Comparison of ENCODE assay signal across 8 cellular contexts in the genomic region with DNA sequence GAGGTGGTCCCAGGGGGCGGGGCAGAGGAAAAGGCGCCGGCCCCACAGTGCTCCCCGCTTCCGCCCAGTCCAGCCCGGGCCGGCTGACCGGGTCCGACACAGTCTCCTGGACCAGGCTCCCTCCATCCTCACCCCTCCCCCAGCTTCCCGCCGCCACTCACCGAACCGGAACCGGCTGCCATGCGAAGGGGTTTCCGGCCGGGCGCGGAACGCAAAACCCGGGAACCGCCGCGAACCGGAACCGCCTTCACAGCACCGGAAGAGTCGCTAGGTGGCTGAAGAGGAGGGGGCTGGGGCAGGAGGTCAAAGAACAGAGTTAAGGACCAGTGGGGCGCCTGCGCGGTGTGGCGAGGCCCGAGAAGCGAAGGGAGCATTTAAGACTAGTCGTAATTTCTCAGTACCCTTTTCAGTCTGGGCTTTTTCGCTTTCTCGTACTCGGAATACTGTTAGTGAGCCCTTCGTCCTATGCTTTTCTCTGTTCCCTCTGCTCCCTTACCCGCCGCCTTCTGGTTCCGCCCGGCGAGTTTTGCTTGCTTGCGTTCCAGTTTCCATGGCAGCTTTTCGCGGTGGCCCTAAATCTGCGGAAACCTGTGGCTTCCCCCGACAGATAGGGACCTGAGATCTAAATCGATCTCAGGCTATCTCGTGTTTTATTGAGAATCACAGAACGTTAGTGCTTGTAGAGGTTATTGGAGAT. TPM values are rescaled to one million over a fixed set of nuclear protein-coding genes. Genes with fewer than 3 reads are reported as not detected.
DNase-seq lines count a peak whose midpoint lies in the region; ATAC-seq and TF ChIP-seq lines count a peak whose summit lies in the region.

Gene SENP1 (minus strand): TSS at position 213 of the 697 bp plus-strand sequence. CDS start 4,607 bp downstream, outside the sequence.

- intact Hi-C loops in activated CD4-positive, alpha-beta memory T cell treated with anti-CD3 and anti-CD28 coated beads for 36 hours (cut with micrococcal nuclease), result loop anchor here (1.0 to 5.0 kb wide), 6 partner anchors 13 to 611 kb away; partner anchors contain the start of genes ASB8, CCNT1, PFKM and RPAP3
- intact Hi-C loops in right lobe of liver (cut with DNase I), result no loop called here

- H3K4me1 Mint-ChIP-seq in activated CD4-positive, alpha-beta memory T cell treated with anti-CD3 and anti-CD28 coated beads for 36 hours (ENCODE audit: low read depth), result peaks cover 47% of the 10 kb centered on the region

- peak; percentile 71 for DNase-seq in NCI-H82 treated with DMSO at 0.1 percent for 48 hours (lab: John Stamatoyannopoulos, UW; ENCODE audit: unreplicated experiment)
- peak; percentile 94 for DNase-seq in activated CD4-positive, alpha-beta memory T cell treated with anti-CD3 and anti-CD28 coated beads for 36 hours
- peak; percentile 74 to 85 for DNase-seq in dermis microvascular lymphatic vessel endothelial cell (ENCODE audit: low read depth in 2 of 2)
- peak; percentile 89 to 92 (median 92) for DNase-seq in right lobe of liver
- peak; percentile 85 to 87 for DNase-seq in stimulated activated CD4-positive, alpha-beta T cell treated with anti-CD3 and anti-CD28 coated beads, Interleukin-4, amount 100 ng/mL, for 4 hours

- CTCF ChIA-PET in activated CD4-positive, alpha-beta memory T cell treated with anti-CD3 and anti-CD28 coated beads for 36 hours (lab: Charles Lee), result interaction anchor here (0.7 to 2.5 kb wide), 6 partner anchors 51 to 91 kb away, joined by 3 to 8 read pairs (median 4); partner anchors contain the start of genes ASB8 and CCDC184

- H3K4me3 ChIP-seq in right lobe of liver, result peak within 1 kb of the TSS; percentile 85 to 96 (median 92)

- POLR2A ChIA-PET in activated CD4-positive, alpha-beta memory T cell treated with anti-CD3 and anti-CD28 coated beads for 36 hours (lab: Charles Lee), result interaction anchor here (0.9 to 3.3 kb wide), 8 partner anchors 14 to 400 kb away, joined by 3 to 25 read pairs (median 6); partner anchors contain the start of genes ASB8, PFKM, RPAP3 and VDR

- no peaks in the 10 kb centered on the region for H3K27me3 ChIP-seq in right lobe of liver

- H3K27me3 Mint-ChIP-seq in activated CD4-positive, alpha-beta memory T cell treated with anti-CD3 and anti-CD28 coated beads for 36 hours, result no peaks in the 10 kb centered on the region

- ATAC-seq in GM19397 (IDR thresholded peaks at IDR 0.05; ENCODE audit: unreplicated experiment), result peak; percentile 81
- ATAC-seq in HG03571 (IDR thresholded peaks at IDR 0.05; ENCODE audit: unreplicated experiment), result peak; percentile 60
- ATAC-seq in right lobe of liver, result peak; percentile 96 to 98 (median 96)

- H3K27ac ChIP-seq in C4-2B (peak within 1 kb of the TSS; percentile 95), right lobe of liver (peak within 1 kb of the TSS; percentile 87 to 96 (median 89))

- 2% methylated on average over 31 of the region's 52 CpGs for WGBS in right lobe of liver (ENCODE audit: insufficient coverage, low coverage, low lambda C conversion rate, missing lambda C conversion rate)

- H3K4me3 Mint-ChIP-seq in activated CD4-positive, alpha-beta memory T cell treated with anti-CD3 and anti-CD28 coated beads for 36 hours, result peak within 1 kb of the TSS; percentile 86

- H3K9me3 Mint-ChIP-seq in activated CD4-positive, alpha-beta memory T cell treated with anti-CD3 and anti-CD28 coated beads for 36 hours, result no peaks in the 10 kb centered on the region

- no peaks in the 10 kb centered on the region for H3K9me3 ChIP-seq in right lobe of liver

- H3K36me3 Mint-ChIP-seq in activated CD4-positive, alpha-beta memory T cell treated with anti-CD3 and anti-CD28 coated beads for 36 hours, result peaks cover 2% of the 10 kb centered on the region

- H3K27ac Mint-ChIP-seq in activated CD4-positive, alpha-beta memory T cell treated with anti-CD3 and anti-CD28 coated beads for 36 hours, result peak within 1 kb of the TSS; percentile 94

- TF ChIP-seq POLR2A in right lobe of liver (IDR thresholded peaks at IDR 0.05), result peak; percentile 47

- TF ChIP-seq CTCF in C4-2B (conservative IDR thresholded peaks at IDR 0.05), result peak; percentile 20
- TF ChIP-seq CTCF in right lobe of liver (IDR thresholded peaks at IDR 0.05), result peak in 2 of 4 donors; percentile 6 to 32

- H3K36me3 ChIP-seq in right lobe of liver, result no peaks in the 10 kb centered on the region

- H3K4me1 ChIP-seq in right lobe of liver, result peaks cover 0 to 14% (median 6%) of the 10 kb centered on the region in 4 donors

RNA-seq across cellular contexts. Expression of gene SENP1, which starts in this region (rescaled TPM):
- 10 to 100 TPM; 37.7 to 41.6 TPM for total RNA-seq in activated CD4-positive, alpha-beta memory T cell treated with anti-CD3 and anti-CD28 coated beads for 36 hours
- total RNA-seq in dermis microvascular lymphatic vessel endothelial cell (9.6 and 11.1 TPM in 2 replicates), right lobe of liver (1 to 10 TPM; 3.6 to 6.5 (median 5.1) TPM)

Comparison
In these comparisons a context has a peak if more than half of its experiments do, and no peak if none do; other contexts are left out.
1. Peak in every context shown above with its lines: DNase-seq, ATAC-seq, H3K4me3 ChIP-seq and H3K27ac ChIP-seq.